21 cellular contexts compared by ENCODE assay signal in the genomic region with DNA sequence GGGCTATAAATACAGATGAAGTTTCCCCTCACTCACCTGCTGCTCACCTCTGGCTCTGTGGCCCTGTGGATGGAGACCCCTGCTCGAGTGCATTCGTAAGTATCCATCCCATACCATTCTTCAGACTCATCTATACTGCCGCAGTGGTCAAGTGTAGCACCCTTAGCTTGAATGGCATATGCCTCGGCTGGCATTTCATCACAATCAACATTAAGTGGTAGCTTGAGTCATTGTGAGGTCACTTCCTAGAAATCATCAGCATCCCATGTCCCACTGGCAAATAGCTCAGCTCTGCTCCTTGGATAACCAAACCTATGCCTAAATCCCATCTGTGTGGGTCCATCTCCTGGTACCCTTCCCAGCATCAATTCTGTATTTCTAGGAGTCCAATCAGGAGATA. TPM values are rescaled to one million over a fixed set of nuclear protein-coding genes. Genes with fewer than 3 reads are reported as not detected.
A peak's percentile ranks its signal among the peaks of the same experiment; 100 is the strongest.
DNase-seq lines count a peak whose midpoint lies in the region; ATAC-seq, FAIRE-seq and TF ChIP-seq lines count a peak whose summit lies in the region.
"Had no signal": no experiment of that assay in that cellular context is flagged by ENCODE, and none has a peak within 500 bp of the region (broad histone marks: within the 10 kb centered on the region; RNA-seq: fewer than 3 reads in every experiment).

No MANE protein-coding gene starts in this region.

- intact Hi-C loops in PC-3 (cut with micrococcal nuclease): loop anchor here (5.0 kb wide), 1 partner anchor 46 kb away; no protein-coding TSS in a partner anchor

- 54% methylated on average over 4 of the region's 4 CpGs for WGBS in mesenchymal stem cell
- WGBS in smooth muscle cell (ENCODE audit: low lambda C conversion rate): 93% methylated on average over 4 of the region's 4 CpGs
- WGBS in mesendoderm (ENCODE audit: extremely low coverage, insufficient coverage, low lambda C conversion rate): no CpG with 5 or more reads among the region's 4 CpGs

- no peak overlapping the region for H3K56ac ChIP-seq in mesendoderm (ENCODE audit: low read length)

- H3K27me3 ChIP-seq in PC-3 (ENCODE audit: low read length) (no peaks in the 10 kb centered on the region), bronchial epithelial cell (ENCODE audit: control insufficient read depth, insufficient read depth, low read length) (no peaks in the 10 kb centered on the region), mesenchymal stem cell (ENCODE audit: control insufficient read depth in 1 of 2, insufficient read depth in 1 of 2, low read length in 2 of 2) (no peaks in the 10 kb centered on the region), smooth muscle cell (ENCODE audit: low read depth) (no peaks in the 10 kb centered on the region), mesendoderm (ENCODE audit: insufficient read depth, low read length, poor library complexity) (no peaks in the 10 kb centered on the region)
- H3K27me3 ChIP-seq: left lung, SJCRH30, upper lobe of left lung had no signal

- H2AK5ac ChIP-seq in mesenchymal stem cell (ENCODE audit: low read length, severe bottlenecking) (no peak overlapping the region), mesendoderm (ENCODE audit: low read length) (no peak overlapping the region)

- H4K5ac ChIP-seq in mesendoderm (ENCODE audit: low read length): no peak overlapping the region

- H3K36me3 ChIP-seq in PC-3 (ENCODE audit: low read depth, low read length): no peaks in the 10 kb centered on the region
- no peaks in the 10 kb centered on the region for H3K36me3 ChIP-seq in bronchial epithelial cell (ENCODE audit: control insufficient read depth, insufficient read depth, low read length)
- H3K36me3 ChIP-seq in mesenchymal stem cell (ENCODE audit: control insufficient read depth in 1 of 2, insufficient read depth in 2 of 2, low read depth in 1 of 2, low read length in 2 of 2): no peaks in the 10 kb centered on the region
- H3K36me3 ChIP-seq in smooth muscle cell (ENCODE audit: low read depth): no peaks in the 10 kb centered on the region
- H3K36me3 ChIP-seq in mesendoderm (ENCODE audit: control insufficient read depth, insufficient read depth, low read length): no peaks in the 10 kb centered on the region
- H3K36me3 ChIP-seq: left lung, SJCRH30, upper lobe of left lung had no signal

- H3K4me3 ChIP-seq in PC-3 (ENCODE audit: low read length) (no peak overlapping the region), bronchial epithelial cell (ENCODE audit: low read depth, low read length) (no peak overlapping the region), mesenchymal stem cell (ENCODE audit: insufficient read depth in 1 of 2, low read depth in 1 of 2, low read length in 2 of 2) (no peak overlapping the region), smooth muscle cell (no peak overlapping the region), mesendoderm (ENCODE audit: low read length) (no peak overlapping the region)
- H3K4me3 ChIP-seq: left lung, mucosa of descending colon, SJCRH30, upper lobe of left lung had no signal

- H4K20me1 ChIP-seq in PC-3 (ENCODE audit: low read length) (no peaks in the 10 kb centered on the region), smooth muscle cell (ENCODE audit: low read depth) (no peaks in the 10 kb centered on the region)

- peak overlapping the region in 1 of 2 experiments; percentile 76 for H2BK12ac ChIP-seq in mesenchymal stem cell (ENCODE audit: low read length in 2 of 2)

- H3K9me2 ChIP-seq in PC-3 (replicated peaks; ENCODE audit: low read length): no peaks in the 10 kb centered on the region

- peak overlapping the region; percentile 96 for H3K27ac ChIP-seq in PC-3 (ENCODE audit: low read length)
- no peak overlapping the region for H3K27ac ChIP-seq in mesenchymal stem cell (ENCODE audit: low read length, poor library complexity, severe bottlenecking)
- no peak overlapping the region for H3K27ac ChIP-seq in smooth muscle cell (ENCODE audit: low read depth)
- no peak overlapping the region for H3K27ac ChIP-seq in mesendoderm (ENCODE audit: low read depth, low read length)
- H3K27ac ChIP-seq: left lung, SJCRH30, upper lobe of left lung had no signal

- H3K23ac ChIP-seq in mesenchymal stem cell (ENCODE audit: low read length in 2 of 2) (no peak overlapping the region), mesendoderm (ENCODE audit: low read length) (no peak overlapping the region)

- H2BK15ac ChIP-seq in mesenchymal stem cell (ENCODE audit: low read depth, poor library complexity, severe bottlenecking) (no peak overlapping the region), mesendoderm (replicated peaks; ENCODE audit: low read depth) (no peak overlapping the region)

- H3K4ac ChIP-seq in mesenchymal stem cell (ENCODE audit: low read depth in 1 of 2, low read length in 2 of 2): no peak overlapping the region
- H3K4ac ChIP-seq in mesendoderm (ENCODE audit: low read depth, low read length): no peak overlapping the region

- no peak overlapping the region for H3K18ac ChIP-seq in mesenchymal stem cell (ENCODE audit: low read depth in 1 of 2, low read length in 2 of 2)
- no peak overlapping the region for H3K18ac ChIP-seq in mesendoderm (ENCODE audit: low read length)

- ATAC-seq in PC-3 (no peak), HG02571 (IDR thresholded peaks at IDR 0.05; ENCODE audit: unreplicated experiment) (no peak)
- ATAC-seq: esophagus mucosa, left lung, mucosa of descending colon had no signal

- H4K8ac ChIP-seq in mesenchymal stem cell (ENCODE audit: low read length): no peak overlapping the region
- H4K8ac ChIP-seq in mesendoderm (ENCODE audit: low read depth, low read length): no peak overlapping the region

- CTCF ChIA-PET in PC-3 (lab: Charles Lee): interaction anchor here (2.2 kb wide), 1 partner anchor 17 kb away, joined by 8 read pairs; no protein-coding TSS in a partner anchor

- H3K9me3 ChIP-seq in PC-3 (ENCODE audit: low read length) (no peaks in the 10 kb centered on the region), mesenchymal stem cell (ENCODE audit: control insufficient read depth, low read length) (no peaks in the 10 kb centered on the region), smooth muscle cell (replicated peaks; ENCODE audit: low read depth) (no peaks in the 10 kb centered on the region)
- H3K9me3 ChIP-seq: left lung, mucosa of descending colon, SJCRH30, upper lobe of left lung had no signal

- H2BK120ac ChIP-seq in mesenchymal stem cell (ENCODE audit: low read depth, low read length): no peak overlapping the region
- H2BK120ac ChIP-seq in mesendoderm (ENCODE audit: low read depth, low read length): no peak overlapping the region

- POLR2A ChIA-PET in PC-3 (lab: Charles Lee; ENCODE audit: unreplicated experiment): no interaction called here

- H3F3A ChIP-seq in PC-3 (ENCODE audit: low read length, unreplicated experiment): no peaks in the 10 kb centered on the region
- peaks cover 2% of the 10 kb centered on the region for H3F3A ChIP-seq in smooth muscle cell (ENCODE audit: low read depth)

- no TSS peak for BruUV-seq in PC-3 (replicated peaks; lab: Mats Ljungman, UMichigan)

- no peak overlapping the region for H3K9ac ChIP-seq in PC-3 (ENCODE audit: low read length)
- H3K9ac ChIP-seq in mesenchymal stem cell (ENCODE audit: low read length): no peak overlapping the region
- H3K9ac ChIP-seq in smooth muscle cell (ENCODE audit: low read depth): no peak overlapping the region
- H3K9ac ChIP-seq in mesendoderm (ENCODE audit: low read length): no peak overlapping the region

- FAIRE-seq in bronchial epithelial cell (lab: Jason Lieb, UNC): no peak

- H3K4me1 ChIP-seq in PC-3 (ENCODE audit: insufficient read depth, low read length) (peaks cover 65% of the 10 kb centered on the region), mesenchymal stem cell (ENCODE audit: control insufficient read depth, insufficient read depth, low read depth, low read length) (no peaks in the 10 kb centered on the region), smooth muscle cell (ENCODE audit: low read depth) (peaks cover 9% of the 10 kb centered on the region), mesendoderm (ENCODE audit: control insufficient read depth, low read depth, low read length) (no peaks in the 10 kb centered on the region)
- H3K4me1 ChIP-seq: left lung, SJCRH30 had no signal

- H3K79me1 ChIP-seq in mesenchymal stem cell (replicated peaks; ENCODE audit: low read length, poor library complexity, severe bottlenecking) (no peaks in the 10 kb centered on the region), mesendoderm (ENCODE audit: low read length) (no peaks in the 10 kb centered on the region)

- no peak overlapping the region for H2BK5ac ChIP-seq in mesenchymal stem cell (ENCODE audit: low read depth, low read length, poor library complexity, severe bottlenecking)
- no peak overlapping the region for H2BK5ac ChIP-seq in mesendoderm (ENCODE audit: low read length)

- H2AFZ ChIP-seq in PC-3 (ENCODE audit: low read length): no peak overlapping the region
- H2AFZ ChIP-seq in mesenchymal stem cell (ENCODE audit: low read depth, low read length): no peak overlapping the region
- no peak overlapping the region for H2AFZ ChIP-seq in smooth muscle cell (ENCODE audit: low read depth)

- H3K79me2 ChIP-seq in PC-3 (ENCODE audit: low read length) (no peaks in the 10 kb centered on the region), smooth muscle cell (ENCODE audit: low read depth) (no peaks in the 10 kb centered on the region), mesendoderm (ENCODE audit: control insufficient read depth, insufficient read depth, low read length) (no peaks in the 10 kb centered on the region)

- H4K91ac ChIP-seq in mesenchymal stem cell (ENCODE audit: low read length): no peak overlapping the region

- DNase-seq in HCEC 1CT (peak; percentile 85), PC-3 (peak; percentile 71), bronchial epithelial cell (ENCODE audit: low read depth) (peak; percentile 94), mesenchymal stem cell (peak; percentile 65), smooth muscle cell (lab: John Stamatoyannopoulos, UW; ENCODE audit: unreplicated experiment) (no peak), NCI-H128 (lab: John Stamatoyannopoulos, UW; ENCODE audit: unreplicated experiment) (no peak), mesendoderm (no peak)
- DNase-seq: activated CD4-positive, alpha-beta memory T cell treated with anti-CD3 and anti-CD28 coated beads, Interleukin-2, amount 10 ng/mL, durations not matched to agents 7 days and 5 days; activated naive CD4-positive, alpha-beta T cell treated with anti-CD3 and anti-CD28 coated beads for 36 hours; activated T-cell treated with anti-CD3 and anti-CD28 coated beads, Interleukin-2, amount 50 U/mL, for 1 hour; AML-193; DMS79 treated with DMSO at 0.1 percent for 48 hours; left lung; MM.1S; mucosa of descending colon; NCI-H2171 treated with DMSO at 0.1 percent for 48 hours; NCI-H82; SJCRH30; upper lobe of left lung had no signal

- H3K14ac ChIP-seq in mesenchymal stem cell (ENCODE audit: low read length in 2 of 2): no peak overlapping the region

- no peak overlapping the region for H3K4me2 ChIP-seq in PC-3 (ENCODE audit: low read length)
- H3K4me2 ChIP-seq in mesenchymal stem cell (ENCODE audit: low read length, poor library complexity, severe bottlenecking): no peak overlapping the region
- no peak overlapping the region for H3K4me2 ChIP-seq in smooth muscle cell
- H3K4me2 ChIP-seq in mesendoderm (ENCODE audit: low read length): no peak overlapping the region

- TF ChIP-seq CTCF in PC-3 (conservative IDR thresholded peaks at IDR 0.05; ENCODE audit: low read depth, low read length): no peak
- TF ChIP-seq CTCF in bronchial epithelial cell (IDR thresholded peaks at IDR 0.05; ENCODE audit: insufficient read depth, low read length, severe bottlenecking): no peak
- no peak for TF ChIP-seq CTCF in smooth muscle cell (IDR thresholded peaks at IDR 0.05; ENCODE audit: borderline replicate concordance, insufficient read depth, poor library complexity, severe bottlenecking)

RNA-seq across cellular contexts. Expression of gene MDH2, which starts 38.2 kb away (rescaled TPM):
- total RNA-seq in PC-3 (2014; rRNA removed) (163 and 174 TPM in 2 replicates), bronchial epithelial cell (45.0 and 52.4 TPM in 2 replicates), smooth muscle cell (57.0 and 58.1 TPM in 2 replicates)
- polyA plus RNA-seq in mesenchymal stem cell (2013, experiment 1 of 2): 286 TPM
- 277 TPM for polyA plus RNA-seq in mesenchymal stem cell (2013, experiment 2 of 2)
- polyA plus RNA-seq in smooth muscle cell: 216 and 221 TPM in 2 replicates
- 265 TPM for polyA plus RNA-seq in mesendoderm (2013, experiment 1 of 2)
- 265 TPM for polyA plus RNA-seq in mesendoderm (2013, experiment 2 of 2)

RNA-seq across cellular contexts. Expression of gene STYXL1, which starts 38.3 kb away (rescaled TPM):
- total RNA-seq in PC-3 (2014; rRNA removed) (57.4 and 61.3 TPM in 2 replicates), bronchial epithelial cell (47.7 and 68.9 TPM in 2 replicates), smooth muscle cell (72.2 and 84.0 TPM in 2 replicates)
- polyA plus RNA-seq in mesenchymal stem cell (2013, experiment 1 of 2): 32.4 TPM
- polyA plus RNA-seq in mesenchymal stem cell (2013, experiment 2 of 2): 29.5 TPM
- polyA plus RNA-seq in smooth muscle cell: 75.6 and 95.7 TPM in 2 replicates
- 24.9 TPM for polyA plus RNA-seq in mesendoderm (2013, experiment 1 of 2)
- polyA plus RNA-seq in mesendoderm (2013, experiment 2 of 2): 26.3 TPM

Comparison
In these comparisons a context has a peak if more than half of its experiments do, and no peak if none do; other contexts are left out.
1. DNase-seq: peak in HCEC 1CT (single experiment), PC-3 (single experiment), bronchial epithelial cell (single experiment) and mesenchymal stem cell (single experiment); none in smooth muscle cell (single experiment), NCI-H128 (single experiment) and mesendoderm (single experiment).